In genomic region chr20:62639765-62640164, GRCh38 we compare ENCODE assay signal across 10 cellular contexts.
"Had no signal": no experiment of that assay in that cellular context is flagged by ENCODE, and none has a peak within 500 bp of the region (broad histone marks: within the 10 kb centered on the region; RNA-seq: fewer than 3 reads in every experiment).

No MANE protein-coding gene starts in this region.

- H3K4me3 Mint-ChIP-seq: GM23338, H9 had no signal

- H3K27ac ChIP-seq: KMS-11 had no signal

- H3K4me3 ChIP-seq: GM23338 had no signal

- H3K9me3 Mint-ChIP-seq: GM23338, H9 had no signal

- DNase-seq: H9, HCEC 1CT, IMR-90, Karpas-422, KBM-7 had no signal

- ATAC-seq: GM23338 had no signal

- H3K27ac Mint-ChIP-seq: GM23338, H9 had no signal

- FAIRE-seq: H1, H54, HTR-8/SVneo had no signal
